1 cellular context compared by ENCODE assay signal in the genomic region with DNA sequence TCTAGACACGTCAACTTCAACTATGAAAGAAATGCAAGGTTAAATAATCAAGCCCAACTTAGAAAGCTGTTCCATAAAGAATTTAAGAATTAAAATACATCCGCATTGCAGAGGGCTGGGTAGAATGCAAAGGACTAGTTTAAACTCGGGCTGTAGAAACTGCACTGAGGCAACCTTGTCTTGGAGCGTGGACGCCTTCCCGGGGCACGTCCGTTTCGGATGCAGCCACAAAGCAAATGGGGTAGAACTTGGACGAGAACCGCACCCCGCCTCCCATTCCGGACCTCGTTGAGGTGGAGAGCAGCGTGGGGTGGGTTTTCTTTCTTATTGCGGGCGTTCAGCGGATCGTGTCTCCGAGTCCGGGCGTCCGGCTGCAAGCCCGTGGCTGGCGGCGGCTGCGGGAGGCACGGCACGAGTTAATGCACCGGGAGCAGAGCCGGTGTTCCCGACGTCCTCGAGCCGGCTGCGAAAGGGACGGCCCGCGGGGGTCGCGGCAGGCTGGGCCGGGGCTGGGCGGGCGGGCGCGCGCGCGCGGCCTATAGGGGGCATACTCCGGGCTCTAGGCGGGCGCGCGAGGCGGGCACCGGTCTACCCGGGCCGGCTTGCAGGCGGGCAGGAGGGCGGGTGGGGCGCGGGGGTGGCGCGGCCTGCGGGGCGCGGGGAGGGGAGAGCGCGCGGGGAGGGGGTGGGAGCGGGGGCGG.
TF ChIP-seq lines count a peak whose summit lies in the region.

No MANE protein-coding gene starts in this region.

TF ChIP-seq in WTC11, 78 proteins besides CTCF, POLR2A, EP300 and RAD21 (continued from another document):
- TF ChIP-seq NR1H2 (CRISPR knock-in tag; IDR thresholded peaks at IDR 0.05) (no peak), ELF4 (CRISPR knock-in tag; IDR thresholded peaks at IDR 0.05; ENCODE audit: low read depth) (no peak), ZNF219 (CRISPR knock-in tag; IDR thresholded peaks at IDR 0.05; ENCODE audit: borderline replicate concordance) (0 out of 2 replicates have a peak, but pooled peaks have one; percentile 40), ZNF396 (CRISPR knock-in tag; IDR thresholded peaks at IDR 0.05; ENCODE audit: borderline replicate concordance) (no peak), NFYB (CRISPR knock-in tag; conservative IDR thresholded peaks at IDR 0.05; ENCODE audit: low read depth) (no peak), GABPB1 (CRISPR knock-in tag; IDR thresholded peaks at IDR 0.05) (0 out of 2 replicates have a peak, but pooled peaks have one; percentile 27), ZNF416 (CRISPR knock-in tag; IDR thresholded peaks at IDR 0.05) (no peak)
